ENCODE assay signal across 15 cellular contexts in the genomic region with DNA sequence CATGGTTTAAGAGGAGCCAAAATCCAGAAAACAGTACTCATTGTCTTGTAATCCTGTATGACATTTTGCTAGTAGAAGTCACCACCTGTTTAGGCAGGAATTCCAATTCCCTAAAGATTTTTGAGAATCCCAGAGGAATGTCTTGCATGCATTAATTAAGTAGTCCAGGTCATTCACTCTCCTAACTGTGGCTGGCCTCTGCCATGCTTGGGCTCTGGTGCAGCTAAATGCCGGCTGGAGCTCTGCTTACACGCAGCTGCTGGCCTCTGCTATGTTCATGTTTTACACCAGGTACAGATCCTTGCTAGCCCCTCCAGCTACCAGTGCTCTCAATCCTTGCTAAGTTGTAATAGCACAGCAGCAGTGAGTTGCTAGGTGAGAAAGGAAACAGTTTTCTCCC. TPM values are rescaled to one million over a fixed set of nuclear protein-coding genes. Genes with fewer than 3 reads are reported as not detected.
DNase-seq lines count a peak whose midpoint lies in the region; ATAC-seq and TF ChIP-seq lines count a peak whose summit lies in the region.
"Had no signal": no experiment of that assay in that cellular context is flagged by ENCODE, and none has a peak within 500 bp of the region (broad histone marks: within the 10 kb centered on the region; RNA-seq: fewer than 3 reads in every experiment).

No MANE protein-coding gene starts in this region.

- no peak overlapping the region for H3K4me3 ChIP-seq in cardiac muscle cell
- H3K4me3 ChIP-seq in SK-N-SH (ENCODE audit: low read depth in 2 of 2, low read length in 1 of 2), result no peak overlapping the region
- H3K4me3 ChIP-seq in lower leg skin (ENCODE audit: low read depth, poor library complexity, severe bottlenecking), result no peak overlapping the region
- H3K4me3 ChIP-seq: skin epidermis, tibial nerve had no signal

- no peak for TF ChIP-seq CTCF in cardiac muscle cell (IDR thresholded peaks at IDR 0.05; ENCODE audit: low read depth, low read length)
- no peak for TF ChIP-seq CTCF in SK-N-SH (IDR thresholded peaks at IDR 0.05)
- TF ChIP-seq CTCF in lower leg skin (IDR thresholded peaks at IDR 0.05), result no peak

- H4K20me1 ChIP-seq in SK-N-SH (ENCODE audit: insufficient read depth), result no peaks in the 10 kb centered on the region

- DNase-seq in cardiac muscle cell (ENCODE audit: low read depth in 1 of 2, low spot score in 1 of 2) (peak; percentile 34 to 42), left cardiac atrium (no peak), SK-N-SH (peak; percentile 55), kidney tubule cell (ENCODE audit: low spot score) (peak; percentile 65), lower leg skin (ENCODE audit: low spot score in 2 of 2) (no peak), NCI-H2029 treated with DMSO at 0.1 percent for 48 hours (lab: John Stamatoyannopoulos, UW) (no peak)
- no peak for DNase-seq in activated naive CD4-positive, alpha-beta T cell treated with anti-CD3 and anti-CD28 coated beads, Interleukin-2, amount 50 U/mL, for 16 hours
- DNase-seq: activated CD8-positive, alpha-beta T cell treated with anti-CD3 and anti-CD28 coated beads for 36 hours; foreskin fibroblast; KG1; NCI-H446 treated with DMSO at 0.1 percent for 48 hours; occipital lobe had no signal

- no peak for TF ChIP-seq POLR2A in lower leg skin (IDR thresholded peaks at IDR 0.05)

- intact Hi-C loops in left cardiac atrium (cut with DNase I) (no loop called here), lower leg skin (cut with DNase I; ENCODE audit: low total_unique reads) (no loop called here)

- H3K4me2 ChIP-seq in SK-N-SH, result no peak overlapping the region

- H3K27ac ChIP-seq in cardiac muscle cell (peak overlapping the region; percentile 1), SK-N-SH (ENCODE audit: low read depth in 2 of 2, low read length in 1 of 2) (peak overlapping the region in 1 of 2 experiments; percentile 82; a peak in 2 of 4 replicates)
- H3K27ac ChIP-seq: skin epidermis, tibial nerve had no signal

- no peak for TF ChIP-seq RAD21 in SK-N-SH (IDR thresholded peaks at IDR 0.05; ENCODE audit: low read length)

- POLR2A ChIA-PET in SK-N-SH (lab: Yijun Ruan, JAX), result interaction anchor here (0.9 to 1.3 kb wide), 2 partner anchors 16 to 23 kb away, joined by 3 read pairs; a partner anchor contains a TSS

- no peak for ATAC-seq in left cardiac atrium
- ATAC-seq in activated CD4-positive, CD25-positive, alpha-beta regulatory T cell treated with anti-CD3 and anti-CD28 coated beads, Interleukin-2, amount 50 U/mL, for 24 hours, result no peak
- ATAC-seq: activated CD8-positive, alpha-beta T cell treated with anti-CD3 and anti-CD28 coated beads for 36 hours had no signal

- no peaks in the 10 kb centered on the region for H3F3A ChIP-seq in SK-N-SH (replicated peaks; ENCODE audit: insufficient read depth)

- H3K4me1 ChIP-seq in cardiac muscle cell (ENCODE audit: low read depth) (no peaks in the 10 kb centered on the region), SK-N-SH (ENCODE audit: control insufficient read depth in 1 of 2, insufficient read depth in 2 of 2, low read depth in 1 of 2, low read length in 1 of 2) (peaks cover 0 to 7% of the 10 kb centered on the region in 2 experiments; a peak in 2 of 4 replicates)
- H3K4me1 ChIP-seq: tibial nerve had no signal

- H3K79me2 ChIP-seq in SK-N-SH (ENCODE audit: insufficient read depth), result no peaks in the 10 kb centered on the region

- H3K27me3 ChIP-seq in cardiac muscle cell (no peaks in the 10 kb centered on the region), SK-N-SH (ENCODE audit: insufficient read depth) (no peaks in the 10 kb centered on the region)
- H3K27me3 ChIP-seq: tibial nerve had no signal

- H3K9ac ChIP-seq in SK-N-SH, result no peak overlapping the region

- WGBS in SK-N-SH (ENCODE audit: low lambda C conversion rate), result 59% methylated on average over 2 of the region's 2 CpGs
- WGBS in lower leg skin, 2 donors, result 67 to 83% methylated on average over 2 of the region's 2 CpGs

- no peak overlapping the region for H2AFZ ChIP-seq in SK-N-SH (ENCODE audit: low read depth)

- H3K36me3 ChIP-seq in cardiac muscle cell (no peaks in the 10 kb centered on the region), SK-N-SH (replicated peaks in 1 of 2; ENCODE audit: control insufficient read depth in 1 of 2, insufficient read depth in 2 of 2, low read length in 1 of 2) (no peaks in the 10 kb centered on the region)
- H3K36me3 ChIP-seq: tibial nerve had no signal

- CTCF ChIA-PET in SK-N-SH (lab: Yijun Ruan, JAX), result interaction anchor here (1.2 to 1.6 kb wide), 2 partner anchors 11 kb away, joined by 3 read pairs; no protein-coding TSS in a partner anchor

- H3K9me3 ChIP-seq in cardiac muscle cell (ENCODE audit: low read depth) (no peaks in the 10 kb centered on the region), SK-N-SH (no peaks in the 10 kb centered on the region)
- H3K9me3 ChIP-seq: tibial nerve had no signal

- no peaks in the 10 kb centered on the region for H3K9me2 ChIP-seq in SK-N-SH

- no peak for TF ChIP-seq EP300 in SK-N-SH (IDR thresholded peaks at IDR 0.05; ENCODE audit: borderline replicate concordance in 1 of 2, low read depth in 1 of 2, low read length in 1 of 2)

TF ChIP-seq in SK-N-SH, 30 proteins besides CTCF, POLR2A, EP300 and RAD21:
- TF ChIP-seq MXI1 (IDR thresholded peaks at IDR 0.05; ENCODE audit: low read depth, low read length), result 0 out of 2 replicates have a peak, but pooled peaks have one; percentile 25
- no peak for TF ChIP-seq FOSL2 (IDR thresholded peaks at IDR 0.05; ENCODE audit: borderline replicate concordance, low read depth)

RNA-seq across cellular contexts. Expression of a gene that starts 16.3 kb away (rescaled TPM):
- 107 and 108 TPM in 2 replicates for total RNA-seq in cardiac muscle cell
- 119 and 166 TPM in 2 replicates for polyA plus RNA-seq in cardiac muscle cell
- 100 to 1,000 TPM in 1 of 2 donors, 10 to 100 TPM in 1; 50.9 to 109 TPM for total RNA-seq in left cardiac atrium
- polyA plus RNA-seq in SK-N-SH (2012; rRNA removed), result 18.9 and 20.8 TPM in 2 replicates
- polyA plus RNA-seq in SK-N-SH (2012; cell fraction: cytosol; rRNA removed), result 27.2 and 37.6 TPM in 2 replicates
- 23.5 and 50.4 TPM in 2 replicates for polyA plus RNA-seq in SK-N-SH (2012; cell fraction: nucleus; rRNA removed)
- total RNA-seq in lower leg skin, result 10 to 100 TPM; 48.8 to 88.8 (median 57.4) TPM

Comparison
In these comparisons a context has a peak if more than half of its experiments do, and no peak if none do; other contexts are left out.
1. DNase-seq: peak in cardiac muscle cell (2 of 2), SK-N-SH (single experiment) and kidney tubule cell (single experiment); none in left cardiac atrium (single experiment), lower leg skin (0 of 2), activated naive CD4-positive, alpha-beta T cell treated with anti-CD3 and anti-CD28 coated beads, Interleukin-2, amount 50 U/mL, for 16 hours (single experiment) and NCI-H2029 treated with DMSO at 0.1 percent for 48 hours (single experiment).